ENCODE assay signal across 23 cellular contexts in the genomic region with DNA sequence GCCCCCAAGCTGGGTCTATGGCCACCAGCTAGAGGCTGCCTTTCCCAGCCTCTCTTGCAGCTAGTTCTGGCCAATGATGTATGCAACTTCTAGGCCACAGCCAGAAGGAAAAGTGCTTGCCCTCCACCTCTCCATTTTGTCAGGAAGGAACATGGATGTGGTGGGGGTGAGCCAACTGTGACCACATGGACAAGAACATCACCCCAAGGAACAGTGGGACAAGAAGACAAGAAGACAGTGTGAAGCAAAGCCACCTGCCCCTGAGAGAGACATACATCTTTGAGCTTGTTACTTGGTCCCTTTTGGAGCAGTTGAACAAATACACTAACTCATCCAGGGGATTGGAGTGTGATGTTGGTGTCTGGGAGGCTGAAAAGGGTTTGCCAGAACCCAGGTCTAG.
"Had no signal": no experiment of that assay in that cellular context is flagged by ENCODE, and none has a peak within 500 bp of the region (broad histone marks: within the 10 kb centered on the region; RNA-seq: fewer than 3 reads in every experiment).

No MANE protein-coding gene starts in this region.

- H3K27me3 ChIP-seq: MG63, Peyer's patch, SJCRH30 had no signal

- DNase-seq: activated CD4-positive, CD25-positive, alpha-beta regulatory T cell; activated CD8-positive, alpha-beta T cell treated with anti-CD3 and anti-CD28 coated beads for 36 hours; activated T-cell treated with anti-CD3 and anti-CD28 coated beads, Interleukin-2, amount 50 U/mL, for 4 hours; anterior cingulate cortex; MG63; MV-4-11; NCI-H1092 treated with DMSO at 0.1 percent for 48 hours; NCI-H1417 treated with DMSO at 0.1 percent for 48 hours; NCI-H1694; NCI-H2029; NCI-H2107; NCI-H2171 treated with DMSO at 0.1 percent for 48 hours; NCI-H226; NCI-H526; Peyer's patch; Right ventricle myocardium superior; SJCRH30; SK-N-SH; T-helper 1 cell had no signal

- H3K27ac ChIP-seq: Peyer's patch, RWPE1, SJCRH30, VCaP had no signal

- H3K27me3 Mint-ChIP-seq: activated CD8-positive, alpha-beta T cell treated with anti-CD3 and anti-CD28 coated beads for 36 hours; activated naive CD4-positive, alpha-beta T cell treated with anti-CD3 and anti-CD28 coated beads, Interleukin-2, amount 50 U/mL, for 24 hours; central memory CD8-positive, alpha-beta T cell had no signal

- H3K4me3 Mint-ChIP-seq: activated CD8-positive, alpha-beta T cell treated with anti-CD3 and anti-CD28 coated beads for 36 hours; activated naive CD4-positive, alpha-beta T cell treated with anti-CD3 and anti-CD28 coated beads, Interleukin-2, amount 50 U/mL, for 24 hours; activated T-cell treated with anti-CD3 and anti-CD28 coated beads, Interleukin-2, amount 50 U/mL, for 4 hours; central memory CD8-positive, alpha-beta T cell had no signal

- H3K4me1 ChIP-seq: Peyer's patch, SJCRH30 had no signal

- H3K27ac Mint-ChIP-seq: activated CD8-positive, alpha-beta T cell treated with anti-CD3 and anti-CD28 coated beads for 36 hours; activated naive CD4-positive, alpha-beta T cell treated with anti-CD3 and anti-CD28 coated beads, Interleukin-2, amount 50 U/mL, for 24 hours had no signal

- H3K4me2 ChIP-seq: SK-N-SH had no signal

- H3K9me3 Mint-ChIP-seq: activated CD8-positive, alpha-beta T cell treated with anti-CD3 and anti-CD28 coated beads for 36 hours; activated naive CD4-positive, alpha-beta T cell treated with anti-CD3 and anti-CD28 coated beads, Interleukin-2, amount 50 U/mL, for 24 hours; activated T-cell treated with anti-CD3 and anti-CD28 coated beads, Interleukin-2, amount 50 U/mL, for 4 hours; central memory CD8-positive, alpha-beta T cell had no signal

- H3K9me3 ChIP-seq: MG63, Peyer's patch, SJCRH30, SK-N-SH had no signal

- H3K36me3 ChIP-seq: MG63, Peyer's patch, SJCRH30 had no signal

- H3K9ac ChIP-seq: SK-N-SH had no signal

- H3K4me3 ChIP-seq: MG63, Peyer's patch, SJCRH30 had no signal
